ENCODE assay signal across 1 cellular context in genomic region chr14:92794547-92794941, GRCh38.
TF ChIP-seq lines count a peak whose summit lies in the region.

No MANE protein-coding gene starts in this region.

TF ChIP-seq in H1, 55 proteins besides CTCF, POLR2A, EP300 and RAD21:
- peak; percentile 35 for TF ChIP-seq KDM4A (IDR thresholded peaks at IDR 0.05; ENCODE audit: low read depth, low read length, severe bottlenecking)
- TF ChIP-seq RNF2 (IDR thresholded peaks at IDR 0.05; ENCODE audit: borderline replicate concordance, low read depth, low read length, missing control alignments, poor library complexity, severe bottlenecking), result no peak
- peak; percentile 83 for TF ChIP-seq SAP30 (IDR thresholded peaks at IDR 0.05; ENCODE audit: insufficient read depth, insufficient replicate concordance, low read length)
- TF ChIP-seq SIN3A (conservative IDR thresholded peaks at IDR 0.05 in 1 of 2, IDR thresholded peaks at IDR 0.05 in 1 of 2; ENCODE audit: low read depth in 1 of 2, low read length in 2 of 2), result 0 out of 4 replicates have a peak, but pooled peaks of 1 of the 2 experiments have one; percentile 3
